Comparison of ENCODE assay signal across 1 cellular context in the genomic region with DNA sequence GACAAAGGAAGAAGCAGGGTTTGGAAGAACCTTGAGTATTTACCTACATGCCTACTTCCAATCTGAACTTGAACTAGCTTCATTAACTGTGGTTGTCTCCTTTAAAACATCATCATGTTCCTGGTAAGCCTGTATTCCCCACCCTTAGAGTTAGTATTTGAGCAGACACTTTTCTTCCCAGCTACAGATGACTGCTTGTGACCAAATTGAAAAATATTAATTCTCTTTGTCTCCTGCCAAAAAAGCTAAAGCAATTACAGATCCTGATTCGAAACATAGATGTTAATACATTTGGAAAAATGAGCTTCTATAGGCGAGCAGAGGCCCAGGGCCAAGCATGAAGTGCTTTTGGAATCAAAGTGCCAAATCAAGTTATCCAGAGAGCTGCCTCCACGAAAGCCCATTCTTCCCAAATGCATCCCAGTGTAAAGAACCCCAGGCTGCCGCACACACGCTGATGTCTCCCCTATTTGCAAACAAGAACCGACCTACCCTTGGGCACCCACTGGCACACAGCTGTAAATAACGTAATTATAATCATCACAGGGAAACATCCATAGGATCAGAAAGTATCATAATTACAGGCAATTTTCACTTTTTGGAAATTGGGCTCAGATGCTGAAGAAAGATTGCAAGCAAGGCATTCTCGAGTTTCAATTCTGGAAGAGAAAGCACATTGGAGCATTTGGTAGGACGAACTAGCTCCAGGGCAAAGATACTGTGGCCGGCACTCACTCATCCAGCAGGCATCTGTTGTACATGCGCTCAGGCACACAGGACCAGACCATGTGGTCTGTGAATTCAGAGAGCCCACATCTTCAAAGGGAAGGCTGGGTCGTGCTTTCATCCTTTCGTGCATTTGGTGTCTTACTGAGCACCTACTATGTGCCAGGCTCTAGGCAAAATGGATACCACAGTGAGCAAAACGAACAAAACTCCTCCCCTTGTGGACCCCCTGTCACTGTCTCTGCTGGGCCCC.
TF ChIP-seq lines count a peak whose summit lies in the region.

No MANE protein-coding gene starts in this region.

TF ChIP-seq in GM12878, 131 proteins besides CTCF, POLR2A, EP300 and RAD21:
- TF ChIP-seq BCL3 (IDR thresholded peaks at IDR 0.05; ENCODE audit: borderline replicate concordance, insufficient read depth, low read depth, low read length, poor library complexity, severe bottlenecking) (no peak), NFXL1 (IDR thresholded peaks at IDR 0.05; ENCODE audit: borderline replicate concordance) (peak; percentile 58; the same call in 1 of the 2 replicates), KLF5 (IDR thresholded peaks at IDR 0.05; ENCODE audit: partially characterized antibody) (no peak), ETV6 (conservative IDR thresholded peaks at IDR 0.05 in 1 of 2, IDR thresholded peaks at IDR 0.05 in 1 of 2; ENCODE audit: borderline replicate concordance in 1 of 2, low read depth in 1 of 2) (peak in 1 of 2 experiments; percentile 94; a peak in 1 of 4 replicates), BRCA1 (IDR thresholded peaks at IDR 0.05; ENCODE audit: low read depth, low read length) (no peak), IKZF1 (conservative IDR thresholded peaks at IDR 0.05) (no peak), HDAC6 (IDR thresholded peaks at IDR 0.05; ENCODE audit: unreplicated experiment) (no peak), FOXM1 (IDR thresholded peaks at IDR 0.05; ENCODE audit: low read depth, low read length) (no peak)
- TF ChIP-seq, protein P1, sequence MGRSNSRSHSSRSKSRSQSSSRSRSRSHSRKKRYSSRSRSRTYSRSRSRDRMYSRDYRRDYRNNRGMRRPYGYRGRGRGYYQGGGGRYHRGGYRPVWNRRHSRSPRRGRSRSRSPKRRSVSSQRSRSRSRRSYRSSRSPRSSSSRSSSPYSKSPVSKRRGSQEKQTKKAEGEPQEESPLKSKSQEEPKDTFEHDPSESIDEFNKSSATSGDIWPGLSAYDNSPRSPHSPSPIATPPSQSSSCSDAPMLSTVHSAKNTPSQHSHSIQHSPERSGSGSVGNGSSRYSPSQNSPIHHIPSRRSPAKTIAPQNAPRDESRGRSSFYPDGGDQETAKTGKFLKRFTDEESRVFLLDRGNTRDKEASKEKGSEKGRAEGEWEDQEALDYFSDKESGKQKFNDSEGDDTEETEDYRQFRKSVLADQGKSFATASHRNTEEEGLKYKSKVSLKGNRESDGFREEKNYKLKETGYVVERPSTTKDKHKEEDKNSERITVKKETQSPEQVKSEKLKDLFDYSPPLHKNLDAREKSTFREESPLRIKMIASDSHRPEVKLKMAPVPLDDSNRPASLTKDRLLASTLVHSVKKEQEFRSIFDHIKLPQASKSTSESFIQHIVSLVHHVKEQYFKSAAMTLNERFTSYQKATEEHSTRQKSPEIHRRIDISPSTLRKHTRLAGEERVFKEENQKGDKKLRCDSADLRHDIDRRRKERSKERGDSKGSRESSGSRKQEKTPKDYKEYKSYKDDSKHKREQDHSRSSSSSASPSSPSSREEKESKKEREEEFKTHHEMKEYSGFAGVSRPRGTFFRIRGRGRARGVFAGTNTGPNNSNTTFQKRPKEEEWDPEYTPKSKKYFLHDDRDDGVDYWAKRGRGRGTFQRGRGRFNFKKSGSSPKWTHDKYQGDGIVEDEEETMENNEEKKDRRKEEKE (IDR thresholded peaks at IDR 0.05): no peak
